12 cellular contexts compared by ENCODE assay signal in genomic region chr2:111975053-111975552, GRCh38.
DNase-seq lines count a peak whose midpoint lies in the region; ATAC-seq and TF ChIP-seq lines count a peak whose summit lies in the region.
"Had no signal": no experiment of that assay in that cellular context is flagged by ENCODE, and none has a peak within 500 bp of the region (broad histone marks: within the 10 kb centered on the region; RNA-seq: fewer than 3 reads in every experiment).

No MANE protein-coding gene starts in this region.

- CTCF ChIA-PET in Calu3 (lab: Charles Lee), result interaction anchor here (0.6 to 1.3 kb wide), 2 partner anchors 77 to 751 kb away, joined by 3 to 5 read pairs; partner anchors contain the start of gene MERTK

- no peak overlapping the region for H3K4me3 ChIP-seq in neuronal stem cell (ENCODE audit: low read length in 2 of 2)
- H3K4me3 ChIP-seq: lung had no signal

- DNase-seq in Calu3 (peak; percentile 88), NCI-H2227 treated with DMSO at 0.1 percent for 48 hours (lab: John Stamatoyannopoulos, UW) (peak; percentile 10), dermis blood vessel endothelial cell (peak; percentile 100), neuronal stem cell (ENCODE audit: low spot score) (no peak), NCI-H510A (lab: John Stamatoyannopoulos, UW) (no peak)
- DNase-seq: activated CD4-positive, alpha-beta T cell treated with anti-CD3 and anti-CD28 coated beads for 4 hours; GDM1; NCI-H446 treated with DMSO at 0.1 percent for 48 hours had no signal

- H3K23ac ChIP-seq in neuronal stem cell (ENCODE audit: low read depth, low read length, poor library complexity), result no peak overlapping the region

- H3K4me3 Mint-ChIP-seq in Calu3 (ENCODE audit: low read depth, unreplicated experiment), result peak overlapping the region; percentile 12

- no peak overlapping the region for H2BK12ac ChIP-seq in neuronal stem cell (ENCODE audit: low read length)

- H3K18ac ChIP-seq in neuronal stem cell (ENCODE audit: low read length), result no peak overlapping the region

- peaks cover 0 to 2% (median 0%) of the 10 kb centered on the region in 3 experiments for H3K27me3 ChIP-seq in neuronal stem cell (ENCODE audit: control insufficient read depth in 3 of 3, insufficient read depth in 3 of 3, low read depth in 1 of 3, low read length in 3 of 3)

- H4K8ac ChIP-seq in neuronal stem cell (ENCODE audit: low read depth, low read length), result no peak overlapping the region

- no peak overlapping the region for H3K27ac ChIP-seq in neuronal stem cell (replicated peaks; ENCODE audit: low read length)

- no TSS peak for BruUV-seq in Calu3 (replicated peaks; lab: Mats Ljungman, UMichigan)

- H2BK15ac ChIP-seq in neuronal stem cell (ENCODE audit: low read length), result no peak overlapping the region

- no peak overlapping the region for H3K4me2 ChIP-seq in neuronal stem cell (ENCODE audit: insufficient read depth, low read length, poor library complexity, severe bottlenecking)

- H3K4ac ChIP-seq in neuronal stem cell (ENCODE audit: low read length), result no peak overlapping the region

- no peak overlapping the region for H2AK5ac ChIP-seq in neuronal stem cell (ENCODE audit: low read depth, low read length)

- no peaks in the 10 kb centered on the region for H3K79me1 ChIP-seq in neuronal stem cell (ENCODE audit: low read depth, low read length)

- peaks cover 0 to 16% of the 10 kb centered on the region in 2 donors for H3K36me3 ChIP-seq in neuronal stem cell (replicated peaks in 1 of 2; ENCODE audit: control insufficient read depth in 2 of 2, insufficient read depth in 2 of 2, low read length in 2 of 2)

- no peak overlapping the region for H3K9ac ChIP-seq in neuronal stem cell (ENCODE audit: low read depth, low read length, poor library complexity)

- H3K9me3 Mint-ChIP-seq in Calu3 (ENCODE audit: low read depth, unreplicated experiment), result peaks cover 8% of the 10 kb centered on the region

- H3K4me1 ChIP-seq in neuronal stem cell (ENCODE audit: control insufficient read depth in 2 of 2, insufficient read depth in 1 of 2, low read depth in 1 of 2, low read length in 2 of 2), result no peaks in the 10 kb centered on the region

- H3K14ac ChIP-seq in neuronal stem cell (ENCODE audit: low read length), result no peak overlapping the region

- H4K91ac ChIP-seq in neuronal stem cell (ENCODE audit: low read depth, low read length, poor library complexity), result peak overlapping the region; percentile 6

- H3K4me1 Mint-ChIP-seq in Calu3 (ENCODE audit: low read depth, unreplicated experiment), result peaks cover 39% of the 10 kb centered on the region

- H2AFZ ChIP-seq in neuronal stem cell (ENCODE audit: low read length), result no peak overlapping the region

- ATAC-seq in HG02588 (IDR thresholded peaks at IDR 0.05; ENCODE audit: unreplicated experiment) (no peak), GM19351 (IDR thresholded peaks at IDR 0.05; ENCODE audit: unreplicated experiment) (no peak), SK-N-SH treated with all-trans-retinoic acid at 6 μM for 48 hours (no peak)

- no peaks in the 10 kb centered on the region for H3K27me3 Mint-ChIP-seq in Calu3 (ENCODE audit: unreplicated experiment)

- no CpG with 5 or more reads among the region's 11 CpGs for WGBS in neuronal stem cell (ENCODE audit: extremely low coverage in 2 of 2, insufficient read length in 2 of 2, insufficient replicate concordance in 1 of 2), 2 donors

- no peak overlapping the region for H2BK5ac ChIP-seq in neuronal stem cell (ENCODE audit: low read length)

- H3K36me3 Mint-ChIP-seq in Calu3 (ENCODE audit: insufficient read depth, unreplicated experiment), result no peaks in the 10 kb centered on the region

- peak overlapping the region; percentile 35 for H3K27ac Mint-ChIP-seq in Calu3 (ENCODE audit: unreplicated experiment)

- TF ChIP-seq CTCF in Calu3 (IDR thresholded peaks at IDR 0.05; ENCODE audit: unreplicated experiment), result no peak

- intact Hi-C loops in Calu3 (cut with micrococcal nuclease; ENCODE audit: unreplicated experiment), result no loop called here

- no peak overlapping the region for H2BK120ac ChIP-seq in neuronal stem cell (ENCODE audit: low read depth, low read length)

- H3K9me3 ChIP-seq in neuronal stem cell (replicated peaks in 1 of 2; ENCODE audit: control insufficient read depth in 2 of 2, insufficient read depth in 1 of 2, low read depth in 1 of 2, low read length in 2 of 2), result peaks cover 2 to 15% of the 10 kb centered on the region in 2 donors

TF ChIP-seq in SK-N-SH treated with all-trans-retinoic acid at 6 μM for 48 hours, 23 proteins besides CTCF, POLR2A, EP300 and RAD21:
- TF ChIP-seq RARB (CRISPR knock-in tag; IDR thresholded peaks at IDR 0.05), result no peak
- no peak for TF ChIP-seq ZFP3 (CRISPR knock-in tag; IDR thresholded peaks at IDR 0.05)
- no peak for TF ChIP-seq PATZ1 (CRISPR knock-in tag; IDR thresholded peaks at IDR 0.05; ENCODE audit: borderline replicate concordance)
- TF ChIP-seq POU6F1 (CRISPR knock-in tag; IDR thresholded peaks at IDR 0.05; ENCODE audit: borderline replicate concordance, low read depth), result no peak
- no peak for TF ChIP-seq ZNF8 (CRISPR knock-in tag; IDR thresholded peaks at IDR 0.05)

Comparison
In these comparisons a context has a peak if more than half of its experiments do, and no peak if none do; other contexts are left out.
1. DNase-seq: peak in Calu3 (single experiment), NCI-H2227 treated with DMSO at 0.1 percent for 48 hours (single experiment) and dermis blood vessel endothelial cell (single experiment); none in neuronal stem cell (single experiment) and NCI-H510A (single experiment).